ENCODE assay signal across 15 cellular contexts in the genomic region with DNA sequence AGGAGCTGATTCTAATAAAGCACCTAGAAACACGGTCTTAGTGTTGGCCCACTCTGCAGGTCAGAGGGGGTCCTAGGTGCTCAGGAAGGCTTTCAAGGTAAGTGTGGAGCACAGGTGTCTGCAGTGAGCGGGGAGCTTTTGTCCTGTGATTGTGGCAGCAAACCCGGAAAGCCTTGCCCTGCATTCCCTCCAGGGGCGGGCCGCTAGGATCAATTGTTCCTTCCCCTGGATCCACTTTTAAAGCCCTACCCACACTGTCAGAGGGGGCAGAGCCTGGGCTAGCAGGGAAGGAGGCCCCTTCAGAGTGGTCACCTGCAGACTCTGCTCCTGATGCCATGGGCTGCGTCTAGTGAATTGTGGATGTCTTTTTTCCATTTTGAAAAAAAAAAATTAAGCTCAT.
"Had no signal": no experiment of that assay in that cellular context is flagged by ENCODE, and none has a peak within 500 bp of the region (broad histone marks: within the 10 kb centered on the region; RNA-seq: fewer than 3 reads in every experiment).

No MANE protein-coding gene starts in this region.

- H3K9me3 Mint-ChIP-seq: memory B cell; natural killer cell; stimulated activated naive CD8-positive, alpha-beta T cell treated with anti-CD3 and anti-CD28 coated beads, Interleukin-15, amount 100 ng/mL, for 72 hours had no signal

- H3K36me3 ChIP-seq: cardiac muscle cell had no signal

- H3K27me3 ChIP-seq: cardiac muscle cell had no signal

- H3K4me3 Mint-ChIP-seq: activated naive CD8-positive, alpha-beta T cell; memory B cell; natural killer cell; stimulated activated naive CD8-positive, alpha-beta T cell treated with anti-CD3 and anti-CD28 coated beads, Interleukin-15, amount 100 ng/mL, for 72 hours; type B pancreatic cell had no signal

- H3K36me3 Mint-ChIP-seq: activated naive CD8-positive, alpha-beta T cell; natural killer cell had no signal

- ATAC-seq: stimulated activated naive CD8-positive, alpha-beta T cell treated with anti-CD3 and anti-CD28 coated beads, Interleukin-15, amount 100 ng/mL, for 72 hours had no signal

- H3K4me3 ChIP-seq: cardiac muscle cell had no signal

- H3K27me3 Mint-ChIP-seq: activated naive CD8-positive, alpha-beta T cell; type B pancreatic cell had no signal

- H3K27ac ChIP-seq: cardiac muscle cell, epithelial cell of prostate, WERI-Rb-1 had no signal

- DNase-seq: activated CD4-positive, alpha-beta T cell treated with anti-CD3 and anti-CD28 coated beads, Interleukin-2, amount 50 U/mL, for 48 hours; activated gamma-delta T cell; amniotic stem cell; foreskin melanocyte; glutamatergic neuron; hypothalamus; left ventricle myocardium superior; natural killer cell; stimulated activated naive CD8-positive, alpha-beta T cell treated with anti-CD3 and anti-CD28 coated beads, Interleukin-15, amount 100 ng/mL, for 72 hours; WERI-Rb-1 had no signal

- H3K27ac Mint-ChIP-seq: activated naive CD8-positive, alpha-beta T cell; memory B cell; stimulated activated naive CD8-positive, alpha-beta T cell treated with anti-CD3 and anti-CD28 coated beads, Interleukin-15, amount 100 ng/mL, for 72 hours; type B pancreatic cell had no signal
